ENCODE assay signal across 22 cellular contexts in genomic region chr5:153267506-153267905, GRCh38.
"Had no signal": no experiment of that assay in that cellular context is flagged by ENCODE, and none has a peak within 500 bp of the region (broad histone marks: within the 10 kb centered on the region; RNA-seq: fewer than 3 reads in every experiment).

No MANE protein-coding gene starts in this region.

- H3K9me3 Mint-ChIP-seq: activated naive CD4-positive, alpha-beta T cell treated with anti-CD3 and anti-CD28 coated beads, Interleukin-2, amount 10 ng/mL, durations not matched to agents 7 days and 5 days; activated naive CD8-positive, alpha-beta T cell treated with anti-CD3 and anti-CD28 coated beads, Interleukin-2, amount 50 U/mL, for 24 hours; nephron progenitor cell had no signal

- H3K4me1 Mint-ChIP-seq: activated CD4-positive, alpha-beta T cell treated with anti-CD3 and anti-CD28 coated beads, Interleukin-2, amount 10 ng/mL, durations not matched to agents 7 days and 5 days; activated naive CD4-positive, alpha-beta T cell treated with anti-CD3 and anti-CD28 coated beads, Interleukin-2, amount 10 ng/mL, durations not matched to agents 7 days and 5 days; activated naive CD8-positive, alpha-beta T cell treated with anti-CD3 and anti-CD28 coated beads, Interleukin-2, amount 50 U/mL, for 24 hours; nephron progenitor cell; stimulated activated naive CD8-positive, alpha-beta T cell treated with anti-CD3 and anti-CD28 coated beads, Interleukin-15, amount 100 ng/mL, for 72 hours had no signal

- H3K36me3 ChIP-seq: ascending aorta, esophagus muscularis mucosa, left lung, prostate gland, suprapubic skin, transverse colon had no signal

- H3K4me3 Mint-ChIP-seq: activated CD4-positive, alpha-beta T cell treated with anti-CD3 and anti-CD28 coated beads, Interleukin-2, amount 10 ng/mL, durations not matched to agents 7 days and 5 days; activated naive CD4-positive, alpha-beta T cell treated with anti-CD3 and anti-CD28 coated beads, Interleukin-2, amount 10 ng/mL, durations not matched to agents 7 days and 5 days; activated naive CD8-positive, alpha-beta T cell treated with anti-CD3 and anti-CD28 coated beads, Interleukin-2, amount 50 U/mL, for 24 hours; nephron progenitor cell; stimulated activated naive CD8-positive, alpha-beta T cell treated with anti-CD3 and anti-CD28 coated beads, Interleukin-15, amount 100 ng/mL, for 72 hours had no signal

- H3K27me3 ChIP-seq: ascending aorta, esophagus muscularis mucosa, left lung, suprapubic skin, transverse colon had no signal

- H3K27me3 Mint-ChIP-seq: activated CD4-positive, alpha-beta T cell treated with anti-CD3 and anti-CD28 coated beads, Interleukin-2, amount 10 ng/mL, durations not matched to agents 7 days and 5 days; activated naive CD4-positive, alpha-beta T cell treated with anti-CD3 and anti-CD28 coated beads, Interleukin-2, amount 10 ng/mL, durations not matched to agents 7 days and 5 days; activated naive CD8-positive, alpha-beta T cell treated with anti-CD3 and anti-CD28 coated beads, Interleukin-2, amount 50 U/mL, for 24 hours; stimulated activated naive CD8-positive, alpha-beta T cell treated with anti-CD3 and anti-CD28 coated beads, Interleukin-15, amount 100 ng/mL, for 72 hours had no signal

- H3K9me3 ChIP-seq: ascending aorta, esophagus muscularis mucosa, left lung, prostate gland, suprapubic skin, transverse colon had no signal

- H3K4me1 ChIP-seq: ascending aorta, esophagus muscularis mucosa, left lung, prostate gland, suprapubic skin, transverse colon had no signal

- ATAC-seq: activated naive CD8-positive, alpha-beta T cell treated with anti-CD3 and anti-CD28 coated beads, Interleukin-2, amount 50 U/mL, for 24 hours; left lung; right cardiac atrium; stimulated activated naive CD8-positive, alpha-beta T cell treated with anti-CD3 and anti-CD28 coated beads, Interleukin-15, amount 100 ng/mL, for 72 hours had no signal

- DNase-seq: activated CD4-positive, alpha-beta T cell treated with anti-CD3 and anti-CD28 coated beads, Interleukin-2, amount 10 ng/mL, durations not matched to agents 7 days and 5 days; activated CD4-positive, CD25-positive, alpha-beta regulatory T cell; activated CD8-positive, alpha-beta memory T cell treated with anti-CD3 and anti-CD28 coated beads, Interleukin-2, amount 50 U/mL, for 48 hours; activated effector memory CD4-positive, alpha-beta T cell treated with Interleukin-2 at 50 U/mL for 16 hours; activated naive CD4-positive, alpha-beta T cell treated with anti-CD3 and anti-CD28 coated beads, Interleukin-2, amount 10 ng/mL, durations not matched to agents 7 days and 5 days; activated naive CD8-positive, alpha-beta T cell treated with anti-CD3 and anti-CD28 coated beads, Interleukin-2, amount 50 U/mL, for 24 hours; activated T-cell treated with anti-CD3 and anti-CD28 coated beads, Interleukin-2, amount 50 U/mL, for 48 hours; effector CD4-positive, alpha-beta T cell; kidney; left lung; midbrain; nephron progenitor cell; right cardiac atrium; stimulated activated naive CD8-positive, alpha-beta T cell treated with anti-CD3 and anti-CD28 coated beads, Interleukin-15, amount 100 ng/mL, for 72 hours; T-helper 1 cell; T1000; transverse colon had no signal

- H3K27ac ChIP-seq: ascending aorta, esophagus muscularis mucosa, left lung, prostate gland, suprapubic skin, transverse colon had no signal

- H3K4me3 ChIP-seq: ascending aorta, esophagus muscularis mucosa, left lung, prostate gland, skin epidermis, suprapubic skin, transverse colon had no signal

- H3K27ac Mint-ChIP-seq: activated CD4-positive, alpha-beta T cell treated with anti-CD3 and anti-CD28 coated beads, Interleukin-2, amount 10 ng/mL, durations not matched to agents 7 days and 5 days; activated naive CD4-positive, alpha-beta T cell treated with anti-CD3 and anti-CD28 coated beads, Interleukin-2, amount 10 ng/mL, durations not matched to agents 7 days and 5 days; activated naive CD8-positive, alpha-beta T cell treated with anti-CD3 and anti-CD28 coated beads, Interleukin-2, amount 50 U/mL, for 24 hours; nephron progenitor cell; stimulated activated naive CD8-positive, alpha-beta T cell treated with anti-CD3 and anti-CD28 coated beads, Interleukin-15, amount 100 ng/mL, for 72 hours had no signal

- H3K36me3 Mint-ChIP-seq: activated naive CD4-positive, alpha-beta T cell treated with anti-CD3 and anti-CD28 coated beads, Interleukin-2, amount 10 ng/mL, durations not matched to agents 7 days and 5 days had no signal
